Comparison of ENCODE assay signal across 8 cellular contexts in the genomic region with DNA sequence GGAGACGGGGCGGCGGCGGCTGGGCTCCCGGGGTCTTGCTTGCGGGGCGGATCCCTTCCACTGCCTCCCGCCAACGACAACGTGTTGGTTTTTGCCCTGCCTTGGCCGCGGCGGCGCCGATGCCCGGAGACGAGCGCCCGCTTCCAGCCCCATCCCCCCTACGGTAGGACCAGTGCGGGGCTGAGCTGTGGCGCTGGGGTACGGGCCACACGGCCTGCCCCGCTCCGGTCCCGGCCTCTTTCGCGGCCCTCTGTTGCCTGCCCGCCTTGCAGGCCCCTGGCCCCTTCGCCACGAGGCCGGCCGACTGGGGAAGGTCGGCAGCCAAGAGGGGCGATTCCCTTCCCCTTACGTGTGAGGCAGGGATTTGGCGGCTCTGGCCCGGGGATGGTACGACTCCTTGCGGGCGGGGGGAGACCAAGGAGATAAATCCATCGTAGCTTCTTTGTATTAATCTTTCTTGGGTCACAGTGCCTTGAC. TPM values are rescaled to one million over a fixed set of nuclear protein-coding genes. Genes with fewer than 3 reads are reported as not detected.
DNase-seq lines count a peak whose midpoint lies in the region; ATAC-seq and TF ChIP-seq lines count a peak whose summit lies in the region.

No MANE protein-coding gene starts in this region.

- H3K9me3 ChIP-seq in KOPT-K1 (ENCODE audit: insufficient read depth, low read length, poor library complexity, severe bottlenecking) (no peaks in the 10 kb centered on the region), mucosa of stomach (ENCODE audit: control insufficient read depth, low read length) (no peaks in the 10 kb centered on the region)

- peak overlapping the region; percentile 89 for H3K27ac Mint-ChIP-seq in activated CD4-positive, alpha-beta memory T cell treated with anti-CD3 and anti-CD28 coated beads for 36 hours

- peak; percentile 58 for DNase-seq in ELR (ENCODE audit: low read depth)
- peak; percentile 58 for DNase-seq in activated CD4-positive, alpha-beta memory T cell treated with anti-CD3 and anti-CD28 coated beads for 36 hours
- DNase-seq in epithelial cell of proximal tubule (ENCODE audit: low read depth): no peak
- peak; percentile 30 for DNase-seq in stromal cell of bone marrow (ENCODE audit: low read depth)
- no peak for DNase-seq in NCI-H510A (lab: John Stamatoyannopoulos, UW)

- H3K4me3 Mint-ChIP-seq in activated CD4-positive, alpha-beta memory T cell treated with anti-CD3 and anti-CD28 coated beads for 36 hours: peak overlapping the region; percentile 88

- no peaks in the 10 kb centered on the region for H3K9me3 Mint-ChIP-seq in activated CD4-positive, alpha-beta memory T cell treated with anti-CD3 and anti-CD28 coated beads for 36 hours

- ATAC-seq in GM21717 (IDR thresholded peaks at IDR 0.05; ENCODE audit: unreplicated experiment): peak; percentile 32

- CTCF ChIA-PET in activated CD4-positive, alpha-beta memory T cell treated with anti-CD3 and anti-CD28 coated beads for 36 hours (lab: Charles Lee): interaction anchor here (0.6 to 2.0 kb wide), 5 partner anchors 9 to 790 kb away, joined by 3 to 7 read pairs (median 6); partner anchors contain the start of gene CASTOR2

- intact Hi-C loops in activated CD4-positive, alpha-beta memory T cell treated with anti-CD3 and anti-CD28 coated beads for 36 hours (cut with micrococcal nuclease): loop anchor here (2.0 to 10.0 kb wide), 4 partner anchors 92 to 330 kb away; partner anchors contain the start of genes GTF2IRD1, LIMK1 and METTL27

- no peaks in the 10 kb centered on the region for H3K27me3 ChIP-seq in mucosa of stomach (ENCODE audit: control insufficient read depth, insufficient read depth, low read length)

- H3K36me3 ChIP-seq in KOPT-K1 (ENCODE audit: insufficient read depth, low read length): peaks cover 36% of the 10 kb centered on the region
- no peaks in the 10 kb centered on the region for H3K36me3 ChIP-seq in mucosa of stomach (ENCODE audit: control insufficient read depth, insufficient read depth, low read length)

- no peaks in the 10 kb centered on the region for H3K27me3 Mint-ChIP-seq in activated CD4-positive, alpha-beta memory T cell treated with anti-CD3 and anti-CD28 coated beads for 36 hours

- H3K4me1 Mint-ChIP-seq in activated CD4-positive, alpha-beta memory T cell treated with anti-CD3 and anti-CD28 coated beads for 36 hours (ENCODE audit: low read depth): peaks cover 44% of the 10 kb centered on the region

- POLR2A ChIA-PET in activated CD4-positive, alpha-beta memory T cell treated with anti-CD3 and anti-CD28 coated beads for 36 hours (lab: Charles Lee): interaction anchor here (1.1 to 2.6 kb wide), 3 partner anchors 81 to 436 kb away, joined by 3 to 7 read pairs (median 4); partner anchors contain the start of genes ABHD11 and LIMK1

- H3K4me1 ChIP-seq in mucosa of stomach (ENCODE audit: control insufficient read depth, insufficient read depth, low read length): peaks cover 51% of the 10 kb centered on the region

- no peak for TF ChIP-seq CTCF in epithelial cell of proximal tubule (conservative IDR thresholded peaks at IDR 0.05; ENCODE audit: low read depth, low read length)

- H3K27ac ChIP-seq in KOPT-K1 (ENCODE audit: low read depth, low read length, poor library complexity, severe bottlenecking): peak overlapping the region; percentile 84

- peaks cover 26% of the 10 kb centered on the region for H3K36me3 Mint-ChIP-seq in activated CD4-positive, alpha-beta memory T cell treated with anti-CD3 and anti-CD28 coated beads for 36 hours

- peak overlapping the region; percentile 94 for H3K9ac ChIP-seq in mucosa of stomach (ENCODE audit: low read length)

- H3K4me3 ChIP-seq in epithelial cell of proximal tubule (ENCODE audit: low read depth, low read length) (peak overlapping the region; percentile 97), mucosa of stomach (ENCODE audit: low read length) (peak overlapping the region; percentile 47)

RNA-seq across cellular contexts. Expression of gene EIF4H, which starts 0.5 kb away (rescaled TPM):
- 100 to 1,000 TPM; 400 to 410 TPM for total RNA-seq in activated CD4-positive, alpha-beta memory T cell treated with anti-CD3 and anti-CD28 coated beads for 36 hours
- 310 and 417 TPM in 2 replicates for total RNA-seq in epithelial cell of proximal tubule

RNA-seq across cellular contexts. Expression of gene LAT2, which starts 35.2 kb away (rescaled TPM):
- 1 to 10 TPM; 6.6 to 6.7 TPM for total RNA-seq in activated CD4-positive, alpha-beta memory T cell treated with anti-CD3 and anti-CD28 coated beads for 36 hours
- total RNA-seq in epithelial cell of proximal tubule: 1.4 and 2.7 TPM in 2 replicates

Comparison
In these comparisons a context has a peak if more than half of its experiments do, and no peak if none do; other contexts are left out.
1. DNase-seq: peak in ELR (single experiment), activated CD4-positive, alpha-beta memory T cell treated with anti-CD3 and anti-CD28 coated beads for 36 hours (single experiment) and stromal cell of bone marrow (single experiment); none in epithelial cell of proximal tubule (single experiment) and NCI-H510A (single experiment).